1 cellular context compared by ENCODE assay signal in genomic region chr19:1254530-1255185, GRCh38.
A peak's percentile ranks its signal among the peaks of the same experiment; 100 is the strongest.
TF ChIP-seq lines count a peak whose summit lies in the region.

No MANE protein-coding gene starts in this region.

TF ChIP-seq in HepG2, 621 proteins besides CTCF, POLR2A, EP300 and RAD21 (continued from another document):
- no peak for TF ChIP-seq ZNF318 (CRISPR knock-in tag; IDR thresholded peaks at IDR 0.05)
- no peak for TF ChIP-seq ZBTB43 (CRISPR knock-in tag; conservative IDR thresholded peaks at IDR 0.05)
- no peak for TF ChIP-seq THYN1 (CRISPR knock-in tag; IDR thresholded peaks at IDR 0.05; ENCODE audit: borderline replicate concordance, low read depth)
- TF ChIP-seq ZSCAN5A (CRISPR knock-in tag; IDR thresholded peaks at IDR 0.05; ENCODE audit: borderline replicate concordance): no peak
- peak; percentile 93 to 99 for TF ChIP-seq NR2F1 (CRISPR knock-in tag; IDR thresholded peaks at IDR 0.05)
- TF ChIP-seq THRA (CRISPR knock-in tag; IDR thresholded peaks at IDR 0.05; ENCODE audit: borderline replicate concordance): peak; percentile 98
- no peak for TF ChIP-seq HNRNPH1 (optimal IDR thresholded peaks at IDR 0.05; ENCODE audit: low read depth, low read length)
- no peak for TF ChIP-seq KDM2A (CRISPR knock-in tag; IDR thresholded peaks at IDR 0.05; ENCODE audit: borderline replicate concordance, low read depth)
- no peak for TF ChIP-seq ZNF737 (CRISPR knock-in tag; IDR thresholded peaks at IDR 0.05; ENCODE audit: borderline replicate concordance)
- peak; percentile 99 for TF ChIP-seq NR2F2 (IDR thresholded peaks at IDR 0.05; ENCODE audit: borderline replicate concordance, low read depth)
- no peak for TF ChIP-seq HNF1A (IDR thresholded peaks at IDR 0.05; ENCODE audit: low read depth)
- 0 out of 2 replicates have a peak, but pooled peaks have one; percentile 22 for TF ChIP-seq HNF1A (CRISPR knock-in tag; IDR thresholded peaks at IDR 0.05; ENCODE audit: borderline replicate concordance)
- TF ChIP-seq SP140L (CRISPR knock-in tag; IDR thresholded peaks at IDR 0.05; ENCODE audit: borderline replicate concordance): no peak
- TF ChIP-seq ZNF333 (CRISPR knock-in tag; IDR thresholded peaks at IDR 0.05; ENCODE audit: borderline replicate concordance): no peak
- no peak for TF ChIP-seq ZNF383 (CRISPR knock-in tag; IDR thresholded peaks at IDR 0.05; ENCODE audit: borderline replicate concordance)
- TF ChIP-seq KLF13 (CRISPR knock-in tag; IDR thresholded peaks at IDR 0.05): no peak
- TF ChIP-seq ZNF672 (CRISPR knock-in tag; IDR thresholded peaks at IDR 0.05): no peak
- TF ChIP-seq ESRRA (CRISPR knock-in tag; IDR thresholded peaks at IDR 0.05; ENCODE audit: low read depth): peak; percentile 99
- TF ChIP-seq ZNF34 (CRISPR knock-in tag; IDR thresholded peaks at IDR 0.05; ENCODE audit: borderline replicate concordance): no peak
- TF ChIP-seq ZNF543 (CRISPR knock-in tag; IDR thresholded peaks at IDR 0.05): 0 out of 2 replicates have a peak, but pooled peaks have one; percentile 35
